In the genomic region with DNA sequence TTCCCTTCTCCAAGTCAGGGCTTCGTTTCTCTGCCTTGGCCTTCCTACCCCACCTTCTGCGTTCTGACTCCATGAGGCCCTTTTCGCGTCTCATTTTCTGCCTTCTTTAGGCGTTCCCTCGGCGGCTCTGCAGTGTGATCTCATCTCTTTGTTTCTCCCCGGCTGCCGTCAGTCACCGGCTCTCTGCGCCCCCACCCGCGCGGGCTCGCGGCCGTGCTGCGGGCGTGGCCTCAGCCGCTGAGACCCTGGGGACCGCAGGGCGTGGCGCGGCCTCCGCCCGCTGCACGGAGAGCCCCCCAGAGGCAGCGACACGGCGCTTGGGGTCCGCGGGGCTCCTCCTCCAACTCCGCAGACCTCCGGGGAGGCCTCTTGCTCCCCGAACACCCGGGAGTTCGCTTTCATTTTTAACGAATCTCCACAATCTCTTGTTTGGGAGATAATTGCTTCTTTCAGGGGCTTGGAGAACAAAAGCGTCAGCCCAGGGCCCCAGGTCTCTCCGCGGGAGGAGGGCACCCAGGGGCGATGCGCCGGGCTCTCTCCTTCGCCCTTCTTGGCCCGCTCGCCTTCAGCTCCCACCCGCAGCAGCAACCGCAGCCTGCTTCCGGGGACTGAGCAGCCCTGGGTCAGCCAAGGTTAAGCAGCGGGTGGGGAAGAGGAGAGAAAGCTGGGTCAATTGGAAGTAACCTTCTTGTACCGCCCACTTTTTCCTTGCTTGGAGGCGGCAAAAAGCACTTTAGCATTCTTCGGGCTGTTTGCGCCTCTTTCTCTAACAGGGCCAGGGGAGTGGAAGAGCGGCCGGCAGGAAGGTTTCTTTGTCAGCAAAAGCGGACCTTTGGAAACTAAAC, we compare ENCODE assay signal across 8 cellular contexts. TPM values are rescaled to one million over a fixed set of nuclear protein-coding genes. Genes with fewer than 3 reads are reported as not detected.
DNase-seq lines count a peak whose midpoint lies in the region; ATAC-seq, FAIRE-seq and TF ChIP-seq lines count a peak whose summit lies in the region.

No MANE protein-coding gene starts in this region.

- H3K36me3 Mint-ChIP-seq in activated CD4-positive, alpha-beta T cell treated with anti-CD3 and anti-CD28 coated beads, Interleukin-2, amount 10 ng/mL, durations not matched to agents 24 days and 14 days (ENCODE audit: low read depth) = no peaks in the 10 kb centered on the region

- peaks cover 23% of the 10 kb centered on the region for H3K4me1 Mint-ChIP-seq in activated CD4-positive, alpha-beta T cell treated with anti-CD3 and anti-CD28 coated beads, Interleukin-2, amount 10 ng/mL, durations not matched to agents 24 days and 14 days

- TF ChIP-seq EP300 in A549 (IDR thresholded peaks at IDR 0.05) = no peak

- CTCF ChIA-PET in A549 (lab: Yijun Ruan, JAX) = no interaction called here

- peak overlapping the region; percentile 87 to 88 for H3K27ac ChIP-seq in A549
- peak overlapping the region; percentile 91 to 99 for H3K27ac ChIP-seq in coronary artery

- peak overlapping the region; percentile 70 for H3K4me3 ChIP-seq in A549
- H3K4me3 ChIP-seq in coronary artery = peak overlapping the region; percentile 75

- DNase-seq in A549 (ENCODE audit: low read depth in 1 of 2, low spot score in 1 of 2) (peak; percentile 48 to 58), NCI-H2196 (lab: John Stamatoyannopoulos, UW; ENCODE audit: unreplicated experiment) (peak; percentile 82), coronary artery (ENCODE audit: low spot score) (peak; percentile 90), left kidney (ENCODE audit: low read depth, low spot score) (peak; percentile 96)
- DNase-seq in activated CD4-positive, alpha-beta T cell treated with anti-CD3 and anti-CD28 coated beads, Interleukin-2, amount 10 ng/mL, durations not matched to agents 24 days and 14 days = peak; percentile 91
- DNase-seq in stimulated activated CD4-positive, alpha-beta T cell treated with anti-CD3 and anti-CD28 coated beads, Interleukin-1b, Interleukin-23, amount 100 ng/mL, for 48 hours = peak; percentile 76

- no peak for TF ChIP-seq CTCF in A549 (IDR thresholded peaks at IDR 0.05)
- no peak for TF ChIP-seq CTCF in coronary artery (IDR thresholded peaks at IDR 0.05)

- no peak for FAIRE-seq in A549 (lab: Jason Lieb, UNC)

- peak overlapping the region; percentile 99 for H3K27ac Mint-ChIP-seq in activated CD4-positive, alpha-beta T cell treated with anti-CD3 and anti-CD28 coated beads, Interleukin-2, amount 10 ng/mL, durations not matched to agents 24 days and 14 days

- TF ChIP-seq POLR2A in A549 (IDR thresholded peaks at IDR 0.05; ENCODE audit: low read length) = peak; percentile 37

- intact Hi-C loops in activated CD4-positive, alpha-beta T cell treated with anti-CD3 and anti-CD28 coated beads, Interleukin-2, amount 10 ng/mL, durations not matched to agents 24 days and 14 days (cut with micrococcal nuclease) = loop anchor here (1.0 to 2.0 kb wide), 3 partner anchors 28 to 511 kb away; partner anchors contain the start of gene ZBTB20

- peaks cover 13% of the 10 kb centered on the region for H3K4me1 ChIP-seq in A549

- no peak for TF ChIP-seq RAD21 in A549 (conservative IDR thresholded peaks at IDR 0.05 in 1 of 2, IDR thresholded peaks at IDR 0.05 in 1 of 2)

- WGBS in A549 (ENCODE audit: missing lambda C conversion rate) = 15% methylated on average over 35 of the region's 58 CpGs

- peak overlapping the region; percentile 98 for H3K4me3 Mint-ChIP-seq in activated CD4-positive, alpha-beta T cell treated with anti-CD3 and anti-CD28 coated beads, Interleukin-2, amount 10 ng/mL, durations not matched to agents 24 days and 14 days

- H3K9me3 ChIP-seq in A549 = no peaks in the 10 kb centered on the region

- ATAC-seq in A549 = peak; percentile 91 to 93
- peak; percentile 81 for ATAC-seq in GM18868 (IDR thresholded peaks at IDR 0.05; ENCODE audit: unreplicated experiment)
- ATAC-seq in HG03097 (IDR thresholded peaks at IDR 0.05; ENCODE audit: low FRiP score, unreplicated experiment) = peak; percentile 93

- peaks cover 7% of the 10 kb centered on the region for H3K27me3 Mint-ChIP-seq in activated CD4-positive, alpha-beta T cell treated with anti-CD3 and anti-CD28 coated beads, Interleukin-2, amount 10 ng/mL, durations not matched to agents 24 days and 14 days

- H3K9me3 Mint-ChIP-seq in activated CD4-positive, alpha-beta T cell treated with anti-CD3 and anti-CD28 coated beads, Interleukin-2, amount 10 ng/mL, durations not matched to agents 24 days and 14 days = no peaks in the 10 kb centered on the region

- H3K4me2 ChIP-seq in A549 = peak overlapping the region; percentile 83

- POLR2A ChIA-PET in A549 (lab: Yijun Ruan, JAX) = interaction anchor here (0.6 to 1.5 kb wide), 3 partner anchors 14 to 28 kb away, joined by 3 to 7 read pairs (median 3); no protein-coding TSS in a partner anchor

TF ChIP-seq in A549, 52 proteins besides CTCF, POLR2A, EP300 and RAD21:
- no peak for TF ChIP-seq CEBPB (IDR thresholded peaks at IDR 0.05)
- TF ChIP-seq TP53 (CRISPR knock-in tag; IDR thresholded peaks at IDR 0.05) = no peak
- TF ChIP-seq ESRRA (IDR thresholded peaks at IDR 0.05; ENCODE audit: borderline replicate concordance, low read length) = no peak
- TF ChIP-seq, protein P1, sequence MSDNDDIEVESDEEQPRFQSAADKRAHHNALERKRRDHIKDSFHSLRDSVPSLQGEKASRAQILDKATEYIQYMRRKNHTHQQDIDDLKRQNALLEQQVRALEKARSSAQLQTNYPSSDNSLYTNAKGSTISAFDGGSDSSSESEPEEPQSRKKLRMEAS (IDR thresholded peaks at IDR 0.05) = peak; percentile 27; the same call in 1 of the 2 replicates
- TF ChIP-seq, protein P2, sequence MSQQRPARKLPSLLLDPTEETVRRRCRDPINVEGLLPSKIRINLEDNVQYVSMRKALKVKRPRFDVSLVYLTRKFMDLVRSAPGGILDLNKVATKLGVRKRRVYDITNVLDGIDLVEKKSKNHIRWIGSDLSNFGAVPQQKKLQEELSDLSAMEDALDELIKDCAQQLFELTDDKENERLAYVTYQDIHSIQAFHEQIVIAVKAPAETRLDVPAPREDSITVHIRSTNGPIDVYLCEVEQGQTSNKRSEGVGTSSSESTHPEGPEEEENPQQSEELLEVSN (IDR thresholded peaks at IDR 0.05; ENCODE audit: borderline replicate concordance, low read depth) = peak; percentile 55; the same call in 1 of the 2 replicates
- TF ChIP-seq HOXB13 (CRISPR knock-in tag; IDR thresholded peaks at IDR 0.05; ENCODE audit: low read depth) = no peak
- TF ChIP-seq JUN (IDR thresholded peaks at IDR 0.05) = peak; percentile 24 to 49; a peak in 2 of 5 replicates
- TF ChIP-seq PHF8 (IDR thresholded peaks at IDR 0.05; ENCODE audit: borderline replicate concordance, low read depth) = peak; percentile 43; the same call in 1 of the 2 replicates
- no peak for TF ChIP-seq FOSB (CRISPR knock-in tag; IDR thresholded peaks at IDR 0.05)
- TF ChIP-seq, protein P3, sequence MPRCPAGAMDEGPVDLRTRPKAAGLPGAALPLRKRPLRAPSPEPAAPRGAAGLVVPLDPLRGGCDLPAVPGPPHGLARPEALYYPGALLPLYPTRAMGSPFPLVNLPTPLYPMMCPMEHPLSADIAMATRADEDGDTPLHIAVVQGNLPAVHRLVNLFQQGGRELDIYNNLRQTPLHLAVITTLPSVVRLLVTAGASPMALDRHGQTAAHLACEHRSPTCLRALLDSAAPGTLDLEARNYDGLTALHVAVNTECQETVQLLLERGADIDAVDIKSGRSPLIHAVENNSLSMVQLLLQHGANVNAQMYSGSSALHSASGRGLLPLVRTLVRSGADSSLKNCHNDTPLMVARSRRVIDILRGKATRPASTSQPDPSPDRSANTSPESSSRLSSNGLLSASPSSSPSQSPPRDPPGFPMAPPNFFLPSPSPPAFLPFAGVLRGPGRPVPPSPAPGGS (IDR thresholded peaks at IDR 0.05) = 0 out of 3 replicates have a peak, but pooled peaks have one; percentile 43
- TF ChIP-seq ATOH8 (CRISPR knock-in tag; IDR thresholded peaks at IDR 0.05; ENCODE audit: low read depth) = no peak
TF ChIP-seq in A549: peak in this region for 5.

RNA-seq across cellular contexts. Expression of gene GAP43, which starts 35.2 kb away (rescaled TPM):
- polyA plus RNA-seq in A549 (2011; rRNA removed) (not detected in 2 replicates), A549 (2017; fragmentation: RNase III; extraction: RNeasy Plus Mini Kit Qiagen cat#74134 plus additional on column Dnase treatment) (not detected in 3 replicates)
- 0.04 TPM in 1 of 2 replicates, not detected in the other for polyA plus RNA-seq in A549 (2012; cell fraction: cytosol; rRNA removed)
- polyA plus RNA-seq in A549 (2012; cell fraction: nucleus; rRNA removed) = not detected in 2 replicates
- polyA minus RNA-seq in A549 (2011; rRNA and poly(A)+ RNA removed) = not detected in 2 replicates
- not detected in 2 replicates for total RNA-seq in activated CD4-positive, alpha-beta T cell treated with anti-CD3 and anti-CD28 coated beads, Interleukin-2, amount 10 ng/mL, durations not matched to agents 24 days and 14 days

Comparison
In these comparisons a context has a peak if more than half of its experiments do, and no peak if none do; other contexts are left out.
1. Peak in every context shown above with its lines: DNase-seq, ATAC-seq, H3K4me3 ChIP-seq and H3K27ac ChIP-seq.